In the genomic region with DNA sequence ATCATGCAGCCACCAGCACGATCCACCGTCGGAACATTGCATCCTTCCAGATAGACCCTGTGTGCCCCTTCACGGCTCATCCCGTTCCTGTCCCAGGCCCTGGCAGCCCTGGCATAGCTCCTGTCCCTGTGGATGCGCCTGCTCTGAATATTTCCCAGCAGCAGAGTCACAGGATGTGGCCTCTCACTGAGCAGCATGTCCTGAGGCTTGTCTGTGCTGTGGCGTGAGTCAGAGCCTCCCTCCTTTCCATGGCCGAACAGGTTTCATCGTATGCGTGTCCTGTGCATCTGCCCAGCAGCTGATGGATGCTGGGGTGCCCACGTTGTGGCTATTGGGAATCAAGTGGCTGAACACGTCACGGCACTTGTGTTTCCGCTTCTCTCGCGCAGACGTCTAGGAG, we compare ENCODE assay signal across 4 cellular contexts.
DNase-seq lines count a peak whose midpoint lies in the region; ATAC-seq and TF ChIP-seq lines count a peak whose summit lies in the region.
"Not testable (repeated sequence)": the region's sequence is repeated elsewhere in the genome, so short reads cannot be mapped to it uniquely, and the experiment has no call there.

No MANE protein-coding gene starts in this region.

- H4K20me1 ChIP-seq in PC-3 (ENCODE audit: low read length): not testable (repeated sequence)

- H3K79me2 ChIP-seq in PC-3 (ENCODE audit: low read length): not testable (repeated sequence)

- H3K27me3 ChIP-seq in PC-3 (ENCODE audit: low read length); RWPE2 (ENCODE audit: insufficient read depth, poor library complexity, severe bottlenecking); foreskin keratinocyte: not testable (repeated sequence)

- TF ChIP-seq CTCF in PC-3 (conservative IDR thresholded peaks at IDR 0.05; ENCODE audit: low read depth, low read length); RWPE2 (IDR thresholded peaks at IDR 0.05; ENCODE audit: poor library complexity, severe bottlenecking); foreskin keratinocyte (conservative IDR thresholded peaks at IDR 0.05): not testable (repeated sequence)

- CTCF ChIA-PET in PC-3 (lab: Charles Lee): not testable (repeated sequence)

- H3K9ac ChIP-seq in PC-3 (ENCODE audit: low read length): not testable (repeated sequence)

- not testable (repeated sequence) for H3K4me2 ChIP-seq in PC-3 (ENCODE audit: low read length)

- not testable (repeated sequence) for H3F3A ChIP-seq in PC-3 (ENCODE audit: low read length, unreplicated experiment)

- ATAC-seq in PC-3: peak; percentile 98
- peak; percentile 75; the same call in 2 of the 3 replicates for ATAC-seq in RWPE2 (ENCODE audit: low read depth)
- peak; percentile 71 for ATAC-seq in esophagus mucosa
- peak; percentile 77 for ATAC-seq in foreskin keratinocyte

- intact Hi-C loops in PC-3 (cut with micrococcal nuclease): not testable (repeated sequence)

- H3K9me2 ChIP-seq in PC-3 (replicated peaks; ENCODE audit: low read length): not testable (repeated sequence)

- H3K27ac ChIP-seq in PC-3 (ENCODE audit: low read length); RWPE2 (ENCODE audit: poor library complexity, severe bottlenecking); foreskin keratinocyte: not testable (repeated sequence)

- H3K4me3 ChIP-seq in PC-3 (ENCODE audit: low read length); RWPE2 (ENCODE audit: severe bottlenecking): not testable (repeated sequence)

- not testable (repeated sequence) for DNase-seq in PC-3; RWPE2 (ENCODE audit: low spot score); foreskin keratinocyte

- H2AFZ ChIP-seq in PC-3 (ENCODE audit: low read length): not testable (repeated sequence)

- H3K9me3 ChIP-seq in PC-3 (ENCODE audit: low read length); RWPE2 (ENCODE audit: severe bottlenecking): not testable (repeated sequence)

- H3K4me1 ChIP-seq in PC-3 (ENCODE audit: insufficient read depth, low read length); RWPE2 (ENCODE audit: insufficient read depth, poor library complexity, severe bottlenecking); foreskin keratinocyte: not testable (repeated sequence)

- not testable (repeated sequence) for BruUV-seq in PC-3 (replicated peaks; lab: Mats Ljungman, UMichigan)

- POLR2A ChIA-PET in PC-3 (lab: Charles Lee; ENCODE audit: unreplicated experiment): not testable (repeated sequence)

- H3K36me3 ChIP-seq in PC-3 (ENCODE audit: low read depth, low read length); RWPE2 (ENCODE audit: low read depth): not testable (repeated sequence)
